ENCODE assay signal across 1 cellular context in the genomic region with DNA sequence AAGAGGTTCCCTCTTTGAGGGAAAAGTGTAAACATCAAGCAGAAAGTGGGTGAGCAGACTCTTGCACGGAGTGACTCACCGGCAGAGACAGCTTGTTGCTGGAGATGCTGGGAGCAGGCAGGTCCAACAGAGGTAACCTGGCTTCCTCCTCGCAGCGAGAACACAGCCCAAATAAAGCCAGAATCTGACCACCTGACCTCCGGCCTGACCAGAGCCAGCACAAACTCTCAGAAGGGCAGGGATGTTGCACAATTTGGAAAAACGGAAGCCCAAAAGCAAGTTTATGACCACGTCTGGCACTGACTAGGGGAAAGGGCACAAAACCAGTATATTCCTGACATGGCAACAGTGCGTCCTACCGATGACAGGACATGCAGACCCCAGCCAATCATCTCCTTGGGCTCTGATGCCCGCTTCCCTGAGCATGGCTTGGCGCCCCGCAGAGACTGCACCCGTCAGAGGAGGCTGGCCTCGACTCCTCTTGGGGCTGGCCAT.
TF ChIP-seq lines count a peak whose summit lies in the region.

No MANE protein-coding gene starts in this region.

TF ChIP-seq in WTC11, 78 proteins besides CTCF, POLR2A, EP300 and RAD21 (continued from another document):
- TF ChIP-seq, protein P1, sequence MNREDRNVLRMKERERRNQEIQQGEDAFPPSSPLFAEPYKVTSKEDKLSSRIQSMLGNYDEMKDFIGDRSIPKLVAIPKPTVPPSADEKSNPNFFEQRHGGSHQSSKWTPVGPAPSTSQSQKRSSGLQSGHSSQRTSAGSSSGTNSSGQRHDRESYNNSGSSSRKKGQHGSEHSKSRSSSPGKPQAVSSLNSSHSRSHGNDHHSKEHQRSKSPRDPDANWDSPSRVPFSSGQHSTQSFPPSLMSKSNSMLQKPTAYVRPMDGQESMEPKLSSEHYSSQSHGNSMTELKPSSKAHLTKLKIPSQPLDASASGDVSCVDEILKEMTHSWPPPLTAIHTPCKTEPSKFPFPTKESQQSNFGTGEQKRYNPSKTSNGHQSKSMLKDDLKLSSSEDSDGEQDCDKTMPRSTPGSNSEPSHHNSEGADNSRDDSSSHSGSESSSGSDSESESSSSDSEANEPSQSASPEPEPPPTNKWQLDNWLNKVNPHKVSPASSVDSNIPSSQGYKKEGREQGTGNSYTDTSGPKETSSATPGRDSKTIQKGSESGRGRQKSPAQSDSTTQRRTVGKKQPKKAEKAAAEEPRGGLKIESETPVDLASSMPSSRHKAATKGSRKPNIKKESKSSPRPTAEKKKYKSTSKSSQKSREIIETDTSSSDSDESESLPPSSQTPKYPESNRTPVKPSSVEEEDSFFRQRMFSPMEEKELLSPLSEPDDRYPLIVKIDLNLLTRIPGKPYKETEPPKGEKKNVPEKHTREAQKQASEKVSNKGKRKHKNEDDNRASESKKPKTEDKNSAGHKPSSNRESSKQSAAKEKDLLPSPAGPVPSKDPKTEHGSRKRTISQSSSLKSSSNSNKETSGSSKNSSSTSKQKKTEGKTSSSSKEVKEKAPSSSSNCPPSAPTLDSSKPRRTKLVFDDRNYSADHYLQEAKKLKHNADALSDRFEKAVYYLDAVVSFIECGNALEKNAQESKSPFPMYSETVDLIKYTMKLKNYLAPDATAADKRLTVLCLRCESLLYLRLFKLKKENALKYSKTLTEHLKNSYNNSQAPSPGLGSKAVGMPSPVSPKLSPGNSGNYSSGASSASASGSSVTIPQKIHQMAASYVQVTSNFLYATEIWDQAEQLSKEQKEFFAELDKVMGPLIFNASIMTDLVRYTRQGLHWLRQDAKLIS (CRISPR knock-in tag; IDR thresholded peaks at IDR 0.05; ENCODE audit: borderline replicate concordance), result no peak
- TF ChIP-seq ZNF263 (CRISPR knock-in tag; IDR thresholded peaks at IDR 0.05; ENCODE audit: low read depth) (no peak), ZNF396 (CRISPR knock-in tag; IDR thresholded peaks at IDR 0.05; ENCODE audit: borderline replicate concordance) (no peak), CBFB (CRISPR knock-in tag; IDR thresholded peaks at IDR 0.05; ENCODE audit: low read depth) (no peak), ELF4 (CRISPR knock-in tag; IDR thresholded peaks at IDR 0.05; ENCODE audit: low read depth) (no peak), SMAD3 (CRISPR knock-in tag; IDR thresholded peaks at IDR 0.05; ENCODE audit: borderline replicate concordance) (no peak)
- TF ChIP-seq, protein P2, sequence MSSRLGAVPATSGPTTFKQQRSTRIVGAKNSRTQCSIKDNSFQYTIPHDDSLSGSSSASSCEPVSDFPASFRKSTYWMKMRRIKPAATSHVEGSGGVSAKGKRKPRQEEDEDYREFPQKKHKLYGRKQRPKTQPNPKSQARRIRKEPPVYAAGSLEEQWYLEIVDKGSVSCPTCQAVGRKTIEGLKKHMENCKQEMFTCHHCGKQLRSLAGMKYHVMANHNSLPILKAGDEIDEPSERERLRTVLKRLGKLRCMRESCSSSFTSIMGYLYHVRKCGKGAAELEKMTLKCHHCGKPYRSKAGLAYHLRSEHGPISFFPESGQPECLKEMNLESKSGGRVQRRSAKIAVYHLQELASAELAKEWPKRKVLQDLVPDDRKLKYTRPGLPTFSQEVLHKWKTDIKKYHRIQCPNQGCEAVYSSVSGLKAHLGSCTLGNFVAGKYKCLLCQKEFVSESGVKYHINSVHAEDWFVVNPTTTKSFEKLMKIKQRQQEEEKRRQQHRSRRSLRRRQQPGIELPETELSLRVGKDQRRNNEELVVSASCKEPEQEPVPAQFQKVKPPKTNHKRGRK (CRISPR knock-in tag; IDR thresholded peaks at IDR 0.05; ENCODE audit: borderline replicate concordance), result no peak
